25 cellular contexts compared by ENCODE assay signal in the genomic region with DNA sequence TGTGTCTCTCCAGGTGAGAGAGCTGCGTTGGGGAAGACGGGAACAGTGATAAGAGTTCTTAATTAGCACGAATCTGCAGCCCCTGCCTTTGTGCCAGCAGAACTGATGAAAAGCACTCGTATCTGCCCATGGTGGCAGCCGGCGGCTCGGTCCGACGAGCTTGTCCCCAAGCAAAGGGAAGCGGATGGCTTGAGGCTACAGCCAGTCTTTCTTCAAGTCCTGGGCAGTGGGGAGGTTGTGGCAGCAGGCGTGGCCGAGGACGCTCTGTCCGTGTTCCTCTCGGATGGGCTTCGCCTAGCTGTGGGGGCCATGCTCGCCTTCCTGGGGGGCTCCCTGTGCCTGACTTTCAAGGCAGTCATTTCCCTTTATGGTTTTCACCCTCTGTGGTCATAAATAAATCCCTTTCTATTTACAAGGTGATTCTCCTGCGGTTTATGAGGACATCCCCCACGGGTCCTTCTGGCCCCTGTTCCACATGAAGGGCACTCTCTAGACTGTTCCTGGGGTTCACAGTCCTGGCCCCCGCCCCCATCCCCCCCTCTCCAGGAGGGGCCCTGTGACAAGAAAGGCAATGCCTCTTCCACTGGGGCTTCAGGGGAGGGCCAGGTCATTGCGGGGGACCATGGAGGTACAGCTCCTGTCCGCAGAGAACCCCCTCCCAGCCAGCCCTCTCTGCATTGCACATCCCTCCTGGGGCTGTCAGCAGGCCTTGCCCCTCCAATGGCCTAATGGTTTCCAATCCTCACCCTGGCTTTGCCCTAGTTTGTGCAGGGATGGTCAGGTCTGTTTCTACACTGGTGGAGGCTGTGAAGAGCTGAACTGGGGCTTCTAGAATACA.
"Had no signal": no experiment of that assay in that cellular context is flagged by ENCODE, and none has a peak within 500 bp of the region (broad histone marks: within the 10 kb centered on the region; RNA-seq: fewer than 3 reads in every experiment).

No MANE protein-coding gene starts in this region.

- H3K27ac ChIP-seq: colonic mucosa, esophagus muscularis mucosa, foreskin keratinocyte, gastroesophageal sphincter, heart left ventricle, hepatocyte, left lung, lower lobe of right lung had no signal

- H3K9me3 Mint-ChIP-seq: dendritic cell treated with granulocyte-macrophage colony-stimulating factor and Interleukin-4, amounts not matched to agents 40 ng/mL and 50 ng/mL, for 4 days; effector memory CD8-positive, alpha-beta T cell; immature natural killer cell; mesothelial cell of epicardium had no signal

- H3K4me3 ChIP-seq: colonic mucosa, esophagus muscularis mucosa, gastroesophageal sphincter, heart left ventricle, hepatocyte, left lung, lower lobe of right lung, mucosa of descending colon had no signal

- H3K36me3 Mint-ChIP-seq: immature natural killer cell, mesothelial cell of epicardium, naive B cell had no signal

- H2AFZ ChIP-seq: hepatocyte had no signal

- H3K27me3 Mint-ChIP-seq: dendritic cell treated with granulocyte-macrophage colony-stimulating factor and Interleukin-4, amounts not matched to agents 40 ng/mL and 50 ng/mL, for 4 days; effector memory CD8-positive, alpha-beta T cell; naive B cell had no signal

- H3K27me3 ChIP-seq: colonic mucosa, esophagus muscularis mucosa, foreskin keratinocyte, hepatocyte, left lung had no signal

- ATAC-seq: effector memory CD8-positive, alpha-beta T cell; foreskin keratinocyte; gastroesophageal sphincter; heart left ventricle; left colon; left lung; left ventricle myocardium superior; lower lobe of right lung; mucosa of descending colon had no signal

- H3K9me3 ChIP-seq: colonic mucosa, esophagus muscularis mucosa, gastroesophageal sphincter, lower lobe of right lung, mucosa of descending colon had no signal

- H3K27ac Mint-ChIP-seq: dendritic cell treated with granulocyte-macrophage colony-stimulating factor and Interleukin-4, amounts not matched to agents 40 ng/mL and 50 ng/mL, for 4 days; effector memory CD8-positive, alpha-beta T cell; immature natural killer cell; mesothelial cell of epicardium; naive B cell had no signal

- H3K4me1 ChIP-seq: colonic mucosa, esophagus muscularis mucosa, foreskin keratinocyte, gastroesophageal sphincter, heart left ventricle, left lung, lower lobe of right lung had no signal

- H3K4me2 ChIP-seq: hepatocyte had no signal

- H3K4me3 Mint-ChIP-seq: dendritic cell treated with granulocyte-macrophage colony-stimulating factor and Interleukin-4, amounts not matched to agents 40 ng/mL and 50 ng/mL, for 4 days; effector memory CD8-positive, alpha-beta T cell; immature natural killer cell; mesothelial cell of epicardium; naive B cell had no signal

- H3K4me1 Mint-ChIP-seq: immature natural killer cell, mesothelial cell of epicardium, naive B cell had no signal

- DNase-seq: colonic mucosa; cortex of kidney; effector CD8-positive, alpha-beta T cell; effector memory CD8-positive, alpha-beta T cell; foreskin keratinocyte; heart left ventricle; hypothalamus; immature natural killer cell; islet precursor cell; kidney; kidney glomerular epithelial cell; left colon; left ventricle myocardium superior; lower lobe of right lung; mesenchymal stem cell; mucosa of descending colon; naive B cell had no signal

- H3K79me2 ChIP-seq: hepatocyte had no signal

- H3K36me3 ChIP-seq: colonic mucosa, esophagus muscularis mucosa, gastroesophageal sphincter, heart left ventricle, left lung, lower lobe of right lung had no signal

- FAIRE-seq: endothelial cell of umbilical vein, frontal cortex, kidney had no signal
